ENCODE assay signal across 9 cellular contexts in genomic region chr1:50271968-50272578, GRCh38.
A peak's percentile ranks its signal among the peaks of the same experiment; 100 is the strongest.
DNase-seq lines count a peak whose midpoint lies in the region; ATAC-seq and TF ChIP-seq lines count a peak whose summit lies in the region.
"Had no signal": no experiment of that assay in that cellular context is flagged by ENCODE, and none has a peak within 500 bp of the region (broad histone marks: within the 10 kb centered on the region; RNA-seq: fewer than 3 reads in every experiment).

No MANE protein-coding gene starts in this region.

- H3K27me3 Mint-ChIP-seq in chondrocyte (ENCODE audit: low read depth): peaks cover 10% of the 10 kb centered on the region

- peak; percentile 56 for DNase-seq in activated CD8-positive, alpha-beta memory T cell treated with anti-CD3 and anti-CD28 coated beads, Interleukin-2, amount 50 U/mL, for 48 hours
- DNase-seq in activated CD8-positive, alpha-beta memory T cell treated with anti-CD3 and anti-CD28 coated beads, Interleukin-2, amount 50 U/mL, for 4 hours: no peak
- DNase-seq in NCI-H460 (ENCODE audit: extremely low read depth, low read depth) (peak; percentile 18), chondrocyte (ENCODE audit: low spot score) (no peak), lung microvascular endothelial cell (ENCODE audit: low read depth in 2 of 2) (peak; percentile 8 to 42), T-helper 9 cell (no peak)
- DNase-seq: activated T-cell treated with anti-CD3 and anti-CD28 coated beads, Interleukin-2, amount 50 U/mL, for 4 hours had no signal

- H3K36me3 Mint-ChIP-seq in chondrocyte (ENCODE audit: low read depth): no peaks in the 10 kb centered on the region

- ATAC-seq in HG02610 (IDR thresholded peaks at IDR 0.05; ENCODE audit: unreplicated experiment) (peak; percentile 70), HG03039 (IDR thresholded peaks at IDR 0.05; ENCODE audit: unreplicated experiment) (no peak)

- TF ChIP-seq CTCF in chondrocyte (IDR thresholded peaks at IDR 0.05): peak; percentile 62

- no peak overlapping the region for H3K4me3 Mint-ChIP-seq in chondrocyte (ENCODE audit: unreplicated experiment)
- H3K4me3 Mint-ChIP-seq: activated T-cell treated with anti-CD3 and anti-CD28 coated beads, Interleukin-2, amount 50 U/mL, for 4 hours had no signal

- H3K27ac Mint-ChIP-seq in chondrocyte (ENCODE audit: unreplicated experiment): no peak overlapping the region

- no peaks in the 10 kb centered on the region for H3K9me3 Mint-ChIP-seq in chondrocyte (ENCODE audit: low read depth)
- H3K9me3 Mint-ChIP-seq: activated T-cell treated with anti-CD3 and anti-CD28 coated beads, Interleukin-2, amount 50 U/mL, for 4 hours had no signal

- no peaks in the 10 kb centered on the region for H3K4me1 Mint-ChIP-seq in chondrocyte (ENCODE audit: low read depth)

Comparison
In these comparisons a context has a peak if more than half of its experiments do, and no peak if none do; other contexts are left out.
1. DNase-seq: peak in activated CD8-positive, alpha-beta memory T cell treated with anti-CD3 and anti-CD28 coated beads, Interleukin-2, amount 50 U/mL, for 48 hours (single experiment), NCI-H460 (single experiment) and lung microvascular endothelial cell (2 of 2); none in activated CD8-positive, alpha-beta memory T cell treated with anti-CD3 and anti-CD28 coated beads, Interleukin-2, amount 50 U/mL, for 4 hours (single experiment), chondrocyte (single experiment) and T-helper 9 cell (single experiment).